10 cellular contexts compared by ENCODE assay signal in the genomic region with DNA sequence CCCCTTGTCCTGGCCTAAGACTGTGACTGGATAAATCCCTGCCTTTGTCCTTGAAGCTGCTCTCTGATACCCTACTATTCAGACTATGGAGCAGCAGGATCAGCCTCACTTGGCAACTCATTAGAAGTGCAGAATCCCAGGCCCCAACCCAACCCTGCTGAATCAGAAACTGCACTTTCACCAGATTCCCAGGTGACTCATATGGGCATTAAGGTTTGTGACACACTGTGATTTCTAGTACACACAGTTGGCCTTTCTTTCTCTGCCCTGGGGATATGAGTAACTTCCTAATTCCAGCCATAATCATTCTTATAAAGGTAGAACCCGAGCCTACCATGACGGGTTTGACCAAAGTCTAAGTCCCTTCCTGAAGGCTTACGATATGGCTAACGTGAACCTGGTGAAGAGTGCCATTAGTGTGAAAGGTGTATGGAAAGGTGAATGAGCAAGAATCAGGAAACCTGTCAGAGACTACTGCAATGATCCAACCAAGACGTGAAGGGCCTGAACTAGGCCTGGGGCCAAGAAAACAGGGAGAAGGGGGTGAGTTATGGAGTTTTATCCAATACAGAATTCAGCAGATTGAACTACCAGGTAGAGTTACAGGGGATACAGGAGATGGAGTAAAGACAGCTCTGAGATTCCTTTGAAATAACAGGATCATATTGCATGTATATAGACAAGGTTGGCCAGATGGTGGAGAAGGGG.
DNase-seq lines count a peak whose midpoint lies in the region; ATAC-seq, FAIRE-seq and TF ChIP-seq lines count a peak whose summit lies in the region.
"Had no signal": no experiment of that assay in that cellular context is flagged by ENCODE, and none has a peak within 500 bp of the region (broad histone marks: within the 10 kb centered on the region; RNA-seq: fewer than 3 reads in every experiment).

No MANE protein-coding gene starts in this region.

- H3K27ac ChIP-seq in neuronal stem cell (replicated peaks; ENCODE audit: low read length), result no peak overlapping the region

- no peak overlapping the region for H2BK15ac ChIP-seq in neuronal stem cell (ENCODE audit: low read length)

- H3K9me3 ChIP-seq in mucosa of descending colon (no peaks in the 10 kb centered on the region), neuronal stem cell (replicated peaks in 1 of 2; ENCODE audit: control insufficient read depth in 2 of 2, insufficient read depth in 1 of 2, low read depth in 1 of 2, low read length in 2 of 2) (no peaks in the 10 kb centered on the region)

- H3K79me1 ChIP-seq in neuronal stem cell (ENCODE audit: low read depth, low read length), result no peaks in the 10 kb centered on the region

- no peaks in the 10 kb centered on the region for H3K36me3 ChIP-seq in bronchial epithelial cell (ENCODE audit: control insufficient read depth, insufficient read depth, low read length)
- H3K36me3 ChIP-seq in mucosa of descending colon (ENCODE audit: low read depth), result no peaks in the 10 kb centered on the region
- no peaks in the 10 kb centered on the region for H3K36me3 ChIP-seq in neuronal stem cell (replicated peaks in 1 of 2; ENCODE audit: control insufficient read depth in 2 of 2, insufficient read depth in 2 of 2, low read length in 2 of 2)

- H3K18ac ChIP-seq in neuronal stem cell (ENCODE audit: low read length), result no peak overlapping the region

- no peak overlapping the region for H3K4me2 ChIP-seq in neuronal stem cell (ENCODE audit: insufficient read depth, low read length, poor library complexity, severe bottlenecking)

- H4K91ac ChIP-seq in neuronal stem cell (ENCODE audit: low read depth, low read length, poor library complexity), result no peak overlapping the region

- no peak overlapping the region for H4K8ac ChIP-seq in neuronal stem cell (ENCODE audit: low read depth, low read length)

- no peak overlapping the region for H2AFZ ChIP-seq in neuronal stem cell (ENCODE audit: low read length)

- no peak for TF ChIP-seq CTCF in AG09309 (IDR thresholded peaks at IDR 0.05; ENCODE audit: control insufficient read depth, insufficient read depth, low read depth, low read length, missing control alignments)
- TF ChIP-seq CTCF in bronchial epithelial cell (IDR thresholded peaks at IDR 0.05; ENCODE audit: insufficient read depth, low read length, severe bottlenecking), result no peak
- TF ChIP-seq CTCF in mucosa of descending colon (IDR thresholded peaks at IDR 0.05), result no peak

- ATAC-seq in mucosa of descending colon, result peak; percentile 47
- ATAC-seq in activated CD4-positive, CD25-positive, alpha-beta regulatory T cell treated with anti-CD3 and anti-CD28 coated beads, Interleukin-2, amount 50 U/mL, for 24 hours, result no peak

- H3K27me3 ChIP-seq in bronchial epithelial cell (ENCODE audit: control insufficient read depth, insufficient read depth, low read length) (no peaks in the 10 kb centered on the region), neuronal stem cell (ENCODE audit: control insufficient read depth in 3 of 3, insufficient read depth in 3 of 3, low read depth in 1 of 3, low read length in 3 of 3) (no peaks in the 10 kb centered on the region)

- H2BK120ac ChIP-seq in neuronal stem cell (ENCODE audit: low read depth, low read length), result no peak overlapping the region

- H3K4me1 ChIP-seq in mucosa of descending colon (ENCODE audit: low read depth), result no peaks in the 10 kb centered on the region
- H3K4me1 ChIP-seq in neuronal stem cell (ENCODE audit: control insufficient read depth in 2 of 2, insufficient read depth in 1 of 2, low read depth in 1 of 2, low read length in 2 of 2), result no peaks in the 10 kb centered on the region

- no peak overlapping the region for H3K14ac ChIP-seq in neuronal stem cell (ENCODE audit: low read length)

- intact Hi-C loops in mucosa of descending colon (cut with DNase I, micrococcal nuclease), result no loop called here

- H3K23ac ChIP-seq in neuronal stem cell (ENCODE audit: low read depth, low read length, poor library complexity), result no peak overlapping the region

- no CpG with 5 or more reads among the region's 5 CpGs for WGBS in neuronal stem cell (ENCODE audit: extremely low coverage in 2 of 2, insufficient read length in 2 of 2, insufficient replicate concordance in 1 of 2), 2 donors

- no peak overlapping the region for H2AK5ac ChIP-seq in neuronal stem cell (ENCODE audit: low read depth, low read length)

- peak; percentile 70 for FAIRE-seq in bronchial epithelial cell (lab: Jason Lieb, UNC)
- FAIRE-seq: colon had no signal

- H2BK5ac ChIP-seq in neuronal stem cell (ENCODE audit: low read length), result no peak overlapping the region

- peak; percentile 84 for DNase-seq in AG09309 (ENCODE audit: low read depth)
- peak; percentile 56 for DNase-seq in LoVo (ENCODE audit: low spot score)
- DNase-seq in bronchial epithelial cell (ENCODE audit: low read depth), result peak; percentile 99
- DNase-seq in mucosa of descending colon, result no peak
- no peak for DNase-seq in neuronal stem cell (ENCODE audit: low spot score)
- DNase-seq in C1 segment of cervical spinal cord (lab: John Stamatoyannopoulos, UW), result no peak
- no peak for DNase-seq in nucleus accumbens (lab: John Stamatoyannopoulos, UW)
- DNase-seq: occipital lobe had no signal

- H2BK12ac ChIP-seq in neuronal stem cell (ENCODE audit: low read length), result no peak overlapping the region

- no peak overlapping the region for H3K4me3 ChIP-seq in AG09309 (ENCODE audit: control insufficient read depth, low read depth, low read length)
- H3K4me3 ChIP-seq in bronchial epithelial cell (ENCODE audit: low read depth, low read length), result no peak overlapping the region
- no peak overlapping the region for H3K4me3 ChIP-seq in mucosa of descending colon
- no peak overlapping the region for H3K4me3 ChIP-seq in neuronal stem cell (ENCODE audit: low read length in 2 of 2)

- no peak overlapping the region for H3K4ac ChIP-seq in neuronal stem cell (ENCODE audit: low read length)

- no peak overlapping the region for H3K9ac ChIP-seq in neuronal stem cell (ENCODE audit: low read depth, low read length, poor library complexity)

Comparison
In these comparisons a context has a peak if more than half of its experiments do, and no peak if none do; other contexts are left out.
1. DNase-seq: peak in AG09309 (single experiment), LoVo (single experiment) and bronchial epithelial cell (single experiment); none in mucosa of descending colon (0 of 3), neuronal stem cell (single experiment), C1 segment of cervical spinal cord (0 of 14) and nucleus accumbens (0 of 56).